1 cellular context compared by ENCODE assay signal in genomic region chr14:58638231-58639205, GRCh38.
TF ChIP-seq lines count a peak whose summit lies in the region.

No MANE protein-coding gene starts in this region.

TF ChIP-seq in PFSK-1, 5 proteins besides CTCF, POLR2A, EP300 and RAD21 (continued from another document):
- peak; percentile 14 for TF ChIP-seq FOXP2 (optimal IDR thresholded peaks at IDR 0.05; ENCODE audit: borderline replicate concordance, extremely low read depth, extremely low read length, insufficient read depth)
